ENCODE assay signal across 12 cellular contexts in genomic region chr6:133428299-133428698, GRCh38.
"Had no signal": no experiment of that assay in that cellular context is flagged by ENCODE, and none has a peak within 500 bp of the region (broad histone marks: within the 10 kb centered on the region; RNA-seq: fewer than 3 reads in every experiment).

No MANE protein-coding gene starts in this region.

- H3K9me3 ChIP-seq: tibial nerve had no signal

- H3K27ac ChIP-seq: coronary artery, parathyroid adenoma, tibial nerve had no signal

- H3K4me1 ChIP-seq: parathyroid adenoma, tibial nerve had no signal

- DNase-seq: activated CD4-positive, alpha-beta T cell treated with anti-CD3 and anti-CD28 coated beads for 36 hours; activated CD4-positive, alpha-beta T cell treated with anti-CD3 and anti-CD28 coated beads, Interleukin-2, amount 50 U/mL, for 48 hours; activated naive CD8-positive, alpha-beta T cell treated with anti-CD3 and anti-CD28 coated beads for 36 hours; activated T-cell treated with anti-CD3 and anti-CD28 coated beads for 4 hours; amygdala; immature natural killer cell; T-cell had no signal

- H3K27me3 ChIP-seq: tibial nerve had no signal

- ATAC-seq: activated CD4-positive, alpha-beta T cell treated with anti-CD3 and anti-CD28 coated beads for 36 hours; esophagus mucosa; T-cell; WTC11 had no signal

- H3K36me3 ChIP-seq: tibial nerve had no signal

- H3K4me3 ChIP-seq: coronary artery, tibial nerve had no signal
